In genomic region chr20:46552460-46553420, GRCh38 we compare ENCODE assay signal across 8 cellular contexts.
DNase-seq lines count a peak whose midpoint lies in the region; ATAC-seq lines count a peak whose summit lies in the region.

No MANE protein-coding gene starts in this region.

- H3K9me3 Mint-ChIP-seq in activated T-cell treated with anti-CD3 and anti-CD28 coated beads, Interleukin-2, amount 50 U/mL, for 24 hours = no peaks in the 10 kb centered on the region
- no peaks in the 10 kb centered on the region for H3K9me3 Mint-ChIP-seq in stimulated activated memory B cell treated with anti-CD40 and anti-IgM and Interleukin-4, amounts not matched to agents 10 μg/mL and 1 μg/mL and 100 μg/mL, for 72 hours

- H3K27ac ChIP-seq in caudate nucleus (ENCODE audit: low read depth, low read length) = no peak overlapping the region

- H3K27me3 Mint-ChIP-seq in activated T-cell treated with anti-CD3 and anti-CD28 coated beads, Interleukin-2, amount 50 U/mL, for 24 hours = peaks cover 2% of the 10 kb centered on the region
- no peaks in the 10 kb centered on the region for H3K27me3 Mint-ChIP-seq in stimulated activated memory B cell treated with anti-CD40 and anti-IgM and Interleukin-4, amounts not matched to agents 10 μg/mL and 1 μg/mL and 100 μg/mL, for 72 hours

- H3K4me1 Mint-ChIP-seq in activated T-cell treated with anti-CD3 and anti-CD28 coated beads, Interleukin-2, amount 50 U/mL, for 24 hours (ENCODE audit: low read depth) = peaks cover 47% of the 10 kb centered on the region
- peaks cover 49% of the 10 kb centered on the region for H3K4me1 Mint-ChIP-seq in stimulated activated memory B cell treated with anti-CD40 and anti-IgM and Interleukin-4, amounts not matched to agents 10 μg/mL and 1 μg/mL and 100 μg/mL, for 72 hours

- peak; percentile 69 for ATAC-seq in HG03460 (IDR thresholded peaks at IDR 0.05; ENCODE audit: unreplicated experiment)
- ATAC-seq in stimulated activated memory B cell treated with anti-CD40 and anti-IgM and Interleukin-4, amounts not matched to agents 10 μg/mL and 1 μg/mL and 100 μg/mL, for 72 hours = peak; percentile 78

- H3K36me3 Mint-ChIP-seq in activated T-cell treated with anti-CD3 and anti-CD28 coated beads, Interleukin-2, amount 50 U/mL, for 24 hours (ENCODE audit: low read depth) = no peaks in the 10 kb centered on the region
- H3K36me3 Mint-ChIP-seq in stimulated activated memory B cell treated with anti-CD40 and anti-IgM and Interleukin-4, amounts not matched to agents 10 μg/mL and 1 μg/mL and 100 μg/mL, for 72 hours = no peaks in the 10 kb centered on the region

- peak overlapping the region; percentile 41 for H3K4me3 Mint-ChIP-seq in activated T-cell treated with anti-CD3 and anti-CD28 coated beads, Interleukin-2, amount 50 U/mL, for 24 hours
- peak overlapping the region; percentile 53 for H3K4me3 Mint-ChIP-seq in stimulated activated memory B cell treated with anti-CD40 and anti-IgM and Interleukin-4, amounts not matched to agents 10 μg/mL and 1 μg/mL and 100 μg/mL, for 72 hours

- peak; percentile 34 to 42 (median 40) for DNase-seq in stimulated activated CD4-positive, alpha-beta T cell treated with anti-CD3 and anti-CD28 coated beads, Interleukin-12 subunit alpha, Interleukin-12 subunit beta, amount 100 ng/mL, for 48 hours (ENCODE audit: low read depth in 2 of 3, low spot score in 1 of 3)
- DNase-seq in stimulated activated CD4-positive, alpha-beta T cell treated with anti-CD3 and anti-CD28 coated beads, Interleukin-12 subunit alpha, Interleukin-12 subunit beta, amount 100 ng/mL, for 4 hours = no peak
- DNase-seq in activated T-cell treated with anti-CD3 and anti-CD28 coated beads, Interleukin-2, amount 50 U/mL, for 24 hours = peak; percentile 49
- DNase-seq in NCI-H146 treated with DMSO at 0.1 percent for 48 hours (lab: John Stamatoyannopoulos, UW; ENCODE audit: unreplicated experiment) (no peak), caudate nucleus (lab: John Stamatoyannopoulos, UW) (no peak), NCI-H1092 treated with DMSO at 0.1 percent for 48 hours (lab: John Stamatoyannopoulos, UW) (no peak)

- H3K27ac Mint-ChIP-seq in activated T-cell treated with anti-CD3 and anti-CD28 coated beads, Interleukin-2, amount 50 U/mL, for 24 hours = peak overlapping the region; percentile 87
- peak overlapping the region; percentile 65 for H3K27ac Mint-ChIP-seq in stimulated activated memory B cell treated with anti-CD40 and anti-IgM and Interleukin-4, amounts not matched to agents 10 μg/mL and 1 μg/mL and 100 μg/mL, for 72 hours

Comparison
In these comparisons a context has a peak if more than half of its experiments do, and no peak if none do; other contexts are left out.
1. DNase-seq: peak in stimulated activated CD4-positive, alpha-beta T cell treated with anti-CD3 and anti-CD28 coated beads, Interleukin-12 subunit alpha, Interleukin-12 subunit beta, amount 100 ng/mL, for 48 hours (3 of 3) and activated T-cell treated with anti-CD3 and anti-CD28 coated beads, Interleukin-2, amount 50 U/mL, for 24 hours (single experiment); none in stimulated activated CD4-positive, alpha-beta T cell treated with anti-CD3 and anti-CD28 coated beads, Interleukin-12 subunit alpha, Interleukin-12 subunit beta, amount 100 ng/mL, for 4 hours (single experiment), NCI-H146 treated with DMSO at 0.1 percent for 48 hours (single experiment), caudate nucleus (0 of 61) and NCI-H1092 treated with DMSO at 0.1 percent for 48 hours (single experiment).